ENCODE assay signal across 13 cellular contexts in genomic region chr12:18864900-18865561, GRCh38.
DNase-seq lines count a peak whose midpoint lies in the region; ATAC-seq, FAIRE-seq and TF ChIP-seq lines count a peak whose summit lies in the region.
"Had no signal": no experiment of that assay in that cellular context is flagged by ENCODE, and none has a peak within 500 bp of the region (broad histone marks: within the 10 kb centered on the region; RNA-seq: fewer than 3 reads in every experiment).

No MANE protein-coding gene starts in this region.

- peaks cover 0 to 11% (median 6%) of the 10 kb centered on the region in 4 experiments; a peak in 5 of 7 replicates for H3K4me1 ChIP-seq in H1 (replicated peaks in 1 of 4; ENCODE audit: control insufficient read depth in 3 of 4, insufficient read depth in 4 of 4, low read length in 3 of 4)
- no peaks in the 10 kb centered on the region for H3K4me1 ChIP-seq in neuronal stem cell (ENCODE audit: control insufficient read depth in 2 of 2, insufficient read depth in 1 of 2, low read depth in 1 of 2, low read length in 2 of 2)
- H3K4me1 ChIP-seq: tibial artery had no signal

- POLR2A ChIA-PET in H1 (lab: Charles Lee; ENCODE audit: partially characterized antibody): no interaction called here

- H3K36me3 ChIP-seq in H1 (ENCODE audit: control insufficient read depth in 2 of 4, insufficient read depth in 4 of 4, low read length in 3 of 4): no peaks in the 10 kb centered on the region; a peak in 1 of 8 replicates
- H3K36me3 ChIP-seq in neuronal stem cell (replicated peaks in 1 of 2; ENCODE audit: control insufficient read depth in 2 of 2, insufficient read depth in 2 of 2, low read length in 2 of 2): no peaks in the 10 kb centered on the region
- H3K36me3 ChIP-seq: tibial artery had no signal

- CTCF ChIA-PET in H1 (lab: Charles Lee; ENCODE audit: partially characterized antibody): interaction anchor here (0.7 kb wide), 1 partner anchor 20 kb away, joined by 4 read pairs; no protein-coding TSS in a partner anchor

- H2BK5ac ChIP-seq in H1 (ENCODE audit: low read depth, low read length): peak overlapping the region; percentile 45; the same call in 1 of the 2 replicates
- H2BK5ac ChIP-seq in neuronal stem cell (ENCODE audit: low read length): no peak overlapping the region

- H3K4me1 Mint-ChIP-seq in progenitor cell of endocrine pancreas (ENCODE audit: low read depth): peaks cover 6% of the 10 kb centered on the region
- H3K4me1 Mint-ChIP-seq: central memory CD8-positive, alpha-beta T cell had no signal

- H3K9me3 Mint-ChIP-seq in progenitor cell of endocrine pancreas (ENCODE audit: low read depth): peaks cover 13% of the 10 kb centered on the region
- H3K9me3 Mint-ChIP-seq: central memory CD8-positive, alpha-beta T cell; T-helper 1 cell treated with Interleukin-12 subunit alpha and Interleukin-12 subunit beta and Interleukin-4 antibody, amounts not matched to agents 30 μg/mL and 1 μg/mL, for 36 hours had no signal

- H3K14ac ChIP-seq in H1 (ENCODE audit: insufficient read length): no peak overlapping the region
- H3K14ac ChIP-seq in neuronal stem cell (ENCODE audit: low read length): no peak overlapping the region

- H3K36me3 Mint-ChIP-seq in progenitor cell of endocrine pancreas (ENCODE audit: insufficient read depth): peaks cover 1% of the 10 kb centered on the region

- H3K27ac Mint-ChIP-seq in progenitor cell of endocrine pancreas: no peak overlapping the region
- H3K27ac Mint-ChIP-seq: T-helper 1 cell treated with Interleukin-12 subunit alpha and Interleukin-12 subunit beta and Interleukin-4 antibody, amounts not matched to agents 30 μg/mL and 1 μg/mL, for 36 hours had no signal

- H3K23ac ChIP-seq in H1 (ENCODE audit: insufficient read length) (no peak overlapping the region), neuronal stem cell (ENCODE audit: low read depth, low read length, poor library complexity) (no peak overlapping the region)

- H3K4ac ChIP-seq in H1 (replicated peaks; ENCODE audit: insufficient read length, low read depth, low read length) (no peak overlapping the region), neuronal stem cell (ENCODE audit: low read length) (no peak overlapping the region)

- peak overlapping the region; percentile 71; the same call in 1 of the 2 replicates for H2AFZ ChIP-seq in H1 (ENCODE audit: low read length)
- peak overlapping the region; percentile 53 for H2AFZ ChIP-seq in neuronal stem cell (ENCODE audit: low read length)

- no peaks in the 10 kb centered on the region for H3K79me2 ChIP-seq in H1 (ENCODE audit: control insufficient read depth in 1 of 2, insufficient read depth in 2 of 2, low read length in 2 of 2)

- H3K27me3 Mint-ChIP-seq in progenitor cell of endocrine pancreas: no peaks in the 10 kb centered on the region

- H3K9ac ChIP-seq in H1 (replicated peaks in 1 of 4; ENCODE audit: extremely low read depth in 1 of 4, low read depth in 3 of 4, low read length in 3 of 4) (no peak overlapping the region), neuronal stem cell (ENCODE audit: low read depth, low read length, poor library complexity) (no peak overlapping the region)

- no peak for TF ChIP-seq EP300 in H1 (IDR thresholded peaks at IDR 0.05; ENCODE audit: borderline replicate concordance in 1 of 2, low read depth in 2 of 2, low read length in 2 of 2)

- 84% methylated on average over 5 of the region's 5 CpGs; no CpG with 5 or more reads in 1 of the 2 experiments for WGBS in H1 (ENCODE audit: extremely low coverage in 1 of 2, insufficient coverage in 1 of 2, insufficient read length in 1 of 2, insufficient replicate concordance in 2 of 2, low coverage in 1 of 2, low lambda C conversion rate in 2 of 2, missing lambda C conversion rate in 1 of 2), 2 experiments
- no CpG with 5 or more reads among the region's 5 CpGs for WGBS in neuronal stem cell (ENCODE audit: extremely low coverage in 2 of 2, insufficient read length in 2 of 2, insufficient replicate concordance in 1 of 2), 2 donors

- no peak overlapping the region for H3K4me3 Mint-ChIP-seq in progenitor cell of endocrine pancreas (ENCODE audit: low read depth)
- H3K4me3 Mint-ChIP-seq: central memory CD8-positive, alpha-beta T cell; T-helper 1 cell treated with Interleukin-12 subunit alpha and Interleukin-12 subunit beta and Interleukin-4 antibody, amounts not matched to agents 30 μg/mL and 1 μg/mL, for 36 hours had no signal

- no peak for TF ChIP-seq POLR2A in H1 (IDR thresholded peaks at IDR 0.05; ENCODE audit: control extremely low read depth in 1 of 2, low read depth in 2 of 2, low read length in 2 of 2)

- no peak overlapping the region for H3K4me2 ChIP-seq in H1 (ENCODE audit: insufficient read depth in 1 of 2, low read depth in 2 of 2, low read length in 2 of 2)
- H3K4me2 ChIP-seq in neuronal stem cell (ENCODE audit: insufficient read depth, low read length, poor library complexity, severe bottlenecking): no peak overlapping the region

- H3K27me3 ChIP-seq in H1 (replicated peaks in 1 of 4; ENCODE audit: control insufficient read depth in 3 of 4, extremely low read depth in 1 of 4, insufficient read depth in 3 of 4, low read length in 3 of 4): no peaks in the 10 kb centered on the region
- no peaks in the 10 kb centered on the region for H3K27me3 ChIP-seq in neuronal stem cell (ENCODE audit: control insufficient read depth in 3 of 3, insufficient read depth in 3 of 3, low read depth in 1 of 3, low read length in 3 of 3)
- H3K27me3 ChIP-seq: tibial artery had no signal

- peak overlapping the region; percentile 82 for H4K5ac ChIP-seq in H1 (ENCODE audit: insufficient read length, low read depth, low read length)

- H2BK15ac ChIP-seq in H1 (ENCODE audit: low read length) (no peak overlapping the region), neuronal stem cell (ENCODE audit: low read length) (no peak overlapping the region)

- H3K27ac ChIP-seq in H1 (ENCODE audit: low read depth, low read length): no peak overlapping the region
- H3K27ac ChIP-seq in neuronal stem cell (replicated peaks; ENCODE audit: low read length): no peak overlapping the region
- H3K27ac ChIP-seq: tibial artery had no signal

- no peak overlapping the region for H4K8ac ChIP-seq in H1 (ENCODE audit: extremely low read depth, insufficient read depth, low read length)
- no peak overlapping the region for H4K8ac ChIP-seq in neuronal stem cell (ENCODE audit: low read depth, low read length)

- H4K20me1 ChIP-seq in H1 (replicated peaks in 1 of 2; ENCODE audit: control insufficient read depth in 1 of 2, insufficient read depth in 2 of 2, low read length in 2 of 2): no peaks in the 10 kb centered on the region

- TF ChIP-seq RAD21 in H1 (IDR thresholded peaks at IDR 0.05 in 1 of 2, conservative IDR thresholded peaks at IDR 0.05 in 1 of 2; ENCODE audit: low read depth in 2 of 2, low read length in 2 of 2): no peak

- H2BK120ac ChIP-seq in H1 (replicated peaks; ENCODE audit: low read depth, low read length) (peak overlapping the region; percentile 0), neuronal stem cell (ENCODE audit: low read depth, low read length) (no peak overlapping the region)

- H3K56ac ChIP-seq in H1 (replicated peaks; ENCODE audit: insufficient read length, low read depth, low read length): no peak overlapping the region

- no peaks in the 10 kb centered on the region for H3K23me2 ChIP-seq in H1 (ENCODE audit: low read depth, low read length)

- no peak for TF ChIP-seq CTCF in H1 (IDR thresholded peaks at IDR 0.05; ENCODE audit: control extremely low read depth in 1 of 3, insufficient read depth in 1 of 3, low read depth in 1 of 3, low read length in 3 of 3)
- TF ChIP-seq CTCF in progenitor cell of endocrine pancreas (IDR thresholded peaks at IDR 0.05; ENCODE audit: unreplicated experiment): no peak

- peak overlapping the region; percentile 36; the same call in 1 of the 2 replicates for H2BK20ac ChIP-seq in H1 (ENCODE audit: low read length)

- H2AK5ac ChIP-seq in H1 (ENCODE audit: low read depth, low read length) (no peak overlapping the region), neuronal stem cell (ENCODE audit: low read depth, low read length) (no peak overlapping the region)

- H3K79me1 ChIP-seq in H1 (ENCODE audit: low read depth, low read length): no peaks in the 10 kb centered on the region
- no peaks in the 10 kb centered on the region for H3K79me1 ChIP-seq in neuronal stem cell (ENCODE audit: low read depth, low read length)

- DNase-seq in Daoy (ENCODE audit: low read depth): peak; percentile 27
- peak; percentile 66 for DNase-seq in NCI-H146 (lab: John Stamatoyannopoulos, UW)
- DNase-seq in H1 (ENCODE audit: low read depth in 1 of 2, low spot score in 2 of 2): no peak
- no peak for DNase-seq in neuronal stem cell (ENCODE audit: low spot score)
- DNase-seq in stimulated activated CD4-positive, alpha-beta T cell treated with anti-CD3 and anti-CD28 coated beads, Interleukin-4, amount 100 ng/mL, for 4 hours: no peak
- DNase-seq in progenitor cell of endocrine pancreas (ENCODE audit: low spot score, unreplicated experiment): no peak
- no peak for DNase-seq in pons (ENCODE audit: low spot score)
- DNase-seq: DMS79, hypothalamus, tibial artery had no signal

- no peak for ATAC-seq in GM18520 (IDR thresholded peaks at IDR 0.05; ENCODE audit: unreplicated experiment)

- no peak overlapping the region for H3K4me3 ChIP-seq in H1 (ENCODE audit: extremely low read depth in 1 of 4, insufficient read depth in 2 of 4, low read depth in 3 of 4, low read length in 4 of 4)
- H3K4me3 ChIP-seq in neuronal stem cell (ENCODE audit: low read length in 2 of 2): no peak overlapping the region
- H3K4me3 ChIP-seq: tibial artery had no signal

- no peak for FAIRE-seq in H1 (lab: Jason Lieb, UNC)

- no peak overlapping the region; the same call in 1 of the 2 replicates for H3K18ac ChIP-seq in H1 (ENCODE audit: extremely low read depth, low read length)
- H3K18ac ChIP-seq in neuronal stem cell (ENCODE audit: low read length): no peak overlapping the region

- H3K9me3 ChIP-seq in H1 (ENCODE audit: insufficient read depth in 2 of 2, low read depth in 1 of 2, low read length in 1 of 2): peaks cover 0 to 6% of the 10 kb centered on the region in 2 experiments; a peak in 1 of 4 replicates
- H3K9me3 ChIP-seq in neuronal stem cell (replicated peaks in 1 of 2; ENCODE audit: control insufficient read depth in 2 of 2, insufficient read depth in 1 of 2, low read depth in 1 of 2, low read length in 2 of 2): peaks cover 0 to 1% of the 10 kb centered on the region in 2 donors
- H3K9me3 ChIP-seq: tibial artery had no signal

- H4K91ac ChIP-seq in H1 (replicated peaks; ENCODE audit: insufficient read length, low read length) (no peak overlapping the region), neuronal stem cell (ENCODE audit: low read depth, low read length, poor library complexity) (no peak overlapping the region)

- H2BK12ac ChIP-seq in H1 (ENCODE audit: low read depth, low read length): peak overlapping the region; percentile 40; the same call in 1 of the 2 replicates
- H2BK12ac ChIP-seq in neuronal stem cell (ENCODE audit: low read length): no peak overlapping the region

TF ChIP-seq in H1, 55 proteins besides CTCF, POLR2A, EP300 and RAD21 (continues in another document):
- TF ChIP-seq JUN (IDR thresholded peaks at IDR 0.05; ENCODE audit: low read depth, low read length): no peak
- no peak for TF ChIP-seq TBP (IDR thresholded peaks at IDR 0.05; ENCODE audit: low read depth, low read length)
- TF ChIP-seq NANOG (IDR thresholded peaks at IDR 0.05; ENCODE audit: insufficient read depth, low read depth, low read length, poor library complexity, severe bottlenecking): no peak
- no peak for TF ChIP-seq CHD2 (IDR thresholded peaks at IDR 0.05; ENCODE audit: low read length)

Comparison
In these comparisons a context has a peak if more than half of its experiments do, and no peak if none do; other contexts are left out.
1. DNase-seq: peak in Daoy (single experiment) and NCI-H146 (single experiment); none in H1 (0 of 2), neuronal stem cell (single experiment), stimulated activated CD4-positive, alpha-beta T cell treated with anti-CD3 and anti-CD28 coated beads, Interleukin-4, amount 100 ng/mL, for 4 hours (0 of 2), progenitor cell of endocrine pancreas (single experiment) and pons (single experiment).